ENCODE assay signal across 32 cellular contexts in genomic region chr13:106814389-106814903, GRCh38.
"Had no signal": no experiment of that assay in that cellular context is flagged by ENCODE, and none has a peak within 500 bp of the region (broad histone marks: within the 10 kb centered on the region; RNA-seq: fewer than 3 reads in every experiment).

No MANE protein-coding gene starts in this region.

- H3K4me1 ChIP-seq: esophagus muscularis mucosa, foreskin keratinocyte, pancreas, prostate gland, uterus had no signal

- H3K9me3 Mint-ChIP-seq: activated CD8-positive, alpha-beta T cell treated with anti-CD3 and anti-CD28 coated beads for 36 hours; activated naive CD4-positive, alpha-beta T cell treated with anti-CD3 and anti-CD28 coated beads, Interleukin-2, amount 50 U/mL, for 72 hours; activated T-cell treated with anti-CD3 and anti-CD28 coated beads, Interleukin-2, amount 50 U/mL, for 4 hours; activated T-helper 17 cell treated with anti-CD3 and anti-CD28 coated beads, Interleukin-2, amount 50 U/mL, for 72 hours; central memory CD8-positive, alpha-beta T cell; natural killer cell treated with Interleukin-12 subunit alpha and Interleukin-12 subunit beta and Interleukin-15 and Interleukin-18, amount 100 ng/mL, for 72 hours; stimulated activated naive CD8-positive, alpha-beta T cell treated with anti-CD3 and anti-CD28 coated beads, Interleukin-15, amount 100 ng/mL, for 72 hours; type B pancreatic cell had no signal

- ATAC-seq: activated CD8-positive, alpha-beta T cell treated with anti-CD3 and anti-CD28 coated beads for 36 hours; activated naive CD4-positive, alpha-beta T cell treated with anti-CD3 and anti-CD28 coated beads, Interleukin-2, amount 50 U/mL, for 72 hours; activated T-cell treated with anti-CD3 and anti-CD28 coated beads, Interleukin-2, amount 50 U/mL, for 4 hours; activated T-helper 17 cell treated with anti-CD3 and anti-CD28 coated beads, Interleukin-2, amount 50 U/mL, for 72 hours; foreskin keratinocyte; heart left ventricle; mucosa of descending colon; natural killer cell treated with Interleukin-12 subunit alpha and Interleukin-12 subunit beta and Interleukin-15 and Interleukin-18, amount 100 ng/mL, for 72 hours; pancreas; sciatic nerve; stimulated activated effector memory CD8-positive, alpha-beta T cell treated with anti-CD3 and anti-CD28 coated beads, Interleukin-12 subunit alpha, Interleukin-12 subunit beta, amount 100 ng/mL, for 72 hours; stimulated activated naive CD8-positive, alpha-beta T cell treated with anti-CD3 and anti-CD28 coated beads, Interleukin-15, amount 100 ng/mL, for 72 hours; T-helper 17 cell had no signal

- H3K27me3 ChIP-seq: esophagus muscularis mucosa, foreskin keratinocyte, heart left ventricle, pancreas, uterus had no signal

- H3K27ac ChIP-seq: esophagus muscularis mucosa, foreskin keratinocyte, heart left ventricle, left ventricle myocardium inferior, pancreas, prostate gland, uterus, WERI-Rb-1 had no signal

- H3K27me3 Mint-ChIP-seq: central memory CD8-positive, alpha-beta T cell; dendritic cell treated with granulocyte-macrophage colony-stimulating factor and Interleukin-4, amounts not matched to agents 40 ng/mL and 50 ng/mL, for 4 days; natural killer cell treated with Interleukin-12 subunit alpha and Interleukin-12 subunit beta and Interleukin-15 and Interleukin-18, amount 100 ng/mL, for 72 hours; type B pancreatic cell had no signal

- H3K36me3 Mint-ChIP-seq: activated naive CD4-positive, alpha-beta T cell treated with anti-CD3 and anti-CD28 coated beads, Interleukin-2, amount 50 U/mL, for 72 hours; natural killer cell treated with Interleukin-12 subunit alpha and Interleukin-12 subunit beta and Interleukin-15 and Interleukin-18, amount 100 ng/mL, for 72 hours; stimulated activated effector memory CD8-positive, alpha-beta T cell treated with anti-CD3 and anti-CD28 coated beads, Interleukin-12 subunit alpha, Interleukin-12 subunit beta, amount 100 ng/mL, for 72 hours; type B pancreatic cell had no signal

- H3K27ac Mint-ChIP-seq: activated CD8-positive, alpha-beta T cell treated with anti-CD3 and anti-CD28 coated beads for 36 hours; activated naive CD4-positive, alpha-beta T cell treated with anti-CD3 and anti-CD28 coated beads, Interleukin-2, amount 50 U/mL, for 72 hours; activated T-helper 17 cell treated with anti-CD3 and anti-CD28 coated beads, Interleukin-2, amount 50 U/mL, for 72 hours; dendritic cell treated with granulocyte-macrophage colony-stimulating factor and Interleukin-4, amounts not matched to agents 40 ng/mL and 50 ng/mL, for 4 days; natural killer cell treated with Interleukin-12 subunit alpha and Interleukin-12 subunit beta and Interleukin-15 and Interleukin-18, amount 100 ng/mL, for 72 hours; stimulated activated effector memory CD8-positive, alpha-beta T cell treated with anti-CD3 and anti-CD28 coated beads, Interleukin-12 subunit alpha, Interleukin-12 subunit beta, amount 100 ng/mL, for 72 hours; stimulated activated naive CD8-positive, alpha-beta T cell treated with anti-CD3 and anti-CD28 coated beads, Interleukin-15, amount 100 ng/mL, for 72 hours; T-helper 17 cell; type B pancreatic cell had no signal

- H3K36me3 ChIP-seq: esophagus muscularis mucosa, heart left ventricle, left ventricle myocardium inferior, pancreas, prostate gland, uterus, WERI-Rb-1 had no signal

- H3K4me1 Mint-ChIP-seq: activated T-helper 17 cell treated with anti-CD3 and anti-CD28 coated beads, Interleukin-2, amount 50 U/mL, for 72 hours; central memory CD8-positive, alpha-beta T cell; stimulated activated effector memory CD8-positive, alpha-beta T cell treated with anti-CD3 and anti-CD28 coated beads, Interleukin-12 subunit alpha, Interleukin-12 subunit beta, amount 100 ng/mL, for 72 hours; stimulated activated naive CD8-positive, alpha-beta T cell treated with anti-CD3 and anti-CD28 coated beads, Interleukin-15, amount 100 ng/mL, for 72 hours; T-helper 17 cell had no signal

- H3K4me3 Mint-ChIP-seq: activated CD8-positive, alpha-beta T cell treated with anti-CD3 and anti-CD28 coated beads for 36 hours; activated T-cell treated with anti-CD3 and anti-CD28 coated beads, Interleukin-2, amount 50 U/mL, for 4 hours; activated T-helper 17 cell treated with anti-CD3 and anti-CD28 coated beads, Interleukin-2, amount 50 U/mL, for 72 hours; central memory CD8-positive, alpha-beta T cell; dendritic cell treated with granulocyte-macrophage colony-stimulating factor and Interleukin-4, amounts not matched to agents 40 ng/mL and 50 ng/mL, for 4 days; natural killer cell treated with Interleukin-12 subunit alpha and Interleukin-12 subunit beta and Interleukin-15 and Interleukin-18, amount 100 ng/mL, for 72 hours; stimulated activated effector memory CD8-positive, alpha-beta T cell treated with anti-CD3 and anti-CD28 coated beads, Interleukin-12 subunit alpha, Interleukin-12 subunit beta, amount 100 ng/mL, for 72 hours; stimulated activated naive CD8-positive, alpha-beta T cell treated with anti-CD3 and anti-CD28 coated beads, Interleukin-15, amount 100 ng/mL, for 72 hours; T-helper 17 cell; type B pancreatic cell had no signal

- H3K4me3 ChIP-seq: esophagus muscularis mucosa, heart left ventricle, left ventricle myocardium inferior, lung, mucosa of descending colon, pancreas, prostate gland, uterus had no signal

- DNase-seq: activated CD4-positive, alpha-beta T cell treated with anti-CD3 and anti-CD28 coated beads, Interleukin-2, amount 50 U/mL, for 1 hour; activated CD4-positive, CD25-positive, alpha-beta regulatory T cell treated with anti-CD3 and anti-CD28 coated beads, Interleukin-2, amount 50 U/mL, for 72 hours; activated CD8-positive, alpha-beta T cell treated with anti-CD3 and anti-CD28 coated beads for 36 hours; activated T-cell treated with anti-CD3 and anti-CD28 coated beads, Interleukin-2, amount 50 U/mL, for 4 hours; anterior cingulate cortex; effector CD4-positive, alpha-beta T cell; foreskin keratinocyte; heart left ventricle; left ventricle myocardium inferior; mucosa of descending colon; nucleus accumbens; pancreas; retina; small intestine; stimulated activated CD4-positive, alpha-beta T cell treated with anti-CD3 and anti-CD28 coated beads, Interleukin-4, amount 100 ng/mL, for 24 hours; stimulated activated naive CD8-positive, alpha-beta T cell treated with anti-CD3 and anti-CD28 coated beads, Interleukin-15, amount 100 ng/mL, for 72 hours; substantia nigra; T-helper 17 cell; T1000; uterus; WERI-Rb-1 had no signal
